In the genomic region with DNA sequence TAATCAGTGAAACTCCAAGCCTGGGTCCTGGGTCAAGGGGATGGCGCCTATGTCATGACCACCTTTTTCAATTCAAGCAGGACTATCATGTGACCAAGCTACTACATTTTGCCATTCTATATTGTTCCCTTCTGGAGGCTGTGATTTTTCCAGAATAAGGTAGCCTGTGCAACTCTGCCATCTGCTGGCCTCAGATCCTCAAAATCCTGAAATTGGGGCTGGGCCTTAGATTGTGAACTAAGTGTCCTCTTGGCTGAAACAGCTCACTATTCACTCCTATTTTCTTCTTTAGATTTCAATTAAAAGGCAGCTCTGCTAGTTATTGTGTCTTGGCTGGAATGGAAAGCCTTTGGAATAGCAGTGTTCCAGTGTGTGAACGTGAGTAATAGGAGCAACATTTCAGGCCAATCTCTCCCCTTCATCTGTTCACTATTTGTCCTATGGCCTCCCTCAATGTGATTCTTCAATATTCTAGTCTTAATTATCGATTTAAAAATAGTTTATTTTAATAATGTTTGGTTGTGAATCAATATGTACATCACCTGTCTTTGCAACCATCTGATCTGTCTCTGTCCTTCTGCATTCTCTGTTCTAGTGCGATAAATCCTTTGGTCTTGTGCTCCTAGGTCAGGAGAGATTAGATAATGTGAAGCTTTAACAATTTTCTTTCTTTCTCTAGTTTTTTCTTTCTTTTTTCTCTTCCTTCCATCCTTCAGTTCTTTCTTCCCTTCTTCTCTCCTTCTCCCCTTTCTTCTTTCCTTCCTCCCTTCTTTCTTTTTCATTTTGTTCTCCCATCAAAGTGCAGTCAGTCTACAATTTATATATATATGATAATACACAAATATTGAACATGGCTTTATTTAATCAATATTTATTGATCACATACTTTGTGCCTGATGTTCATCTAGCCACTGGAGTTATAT, we compare ENCODE assay signal across 8 cellular contexts.
DNase-seq lines count a peak whose midpoint lies in the region; ATAC-seq and TF ChIP-seq lines count a peak whose summit lies in the region.

No MANE protein-coding gene starts in this region.

- TF ChIP-seq CTCF in RWPE1 (conservative IDR thresholded peaks at IDR 0.05; ENCODE audit: low read depth) (peak; percentile 49), glutamatergic neuron (IDR thresholded peaks at IDR 0.05; ENCODE audit: partially characterized antibody, unreplicated experiment) (peak; percentile 16)

- no peak overlapping the region for H3K4me3 Mint-ChIP-seq in stimulated activated naive CD8-positive, alpha-beta T cell treated with anti-CD3 and anti-CD28 coated beads, Interleukin-15, amount 100 ng/mL, for 72 hours
- no peak overlapping the region for H3K4me3 Mint-ChIP-seq in glutamatergic neuron (ENCODE audit: unreplicated experiment)

- no peak overlapping the region for H3K27ac ChIP-seq in RWPE1

- no peaks in the 10 kb centered on the region for H3K27me3 ChIP-seq in H7 (ENCODE audit: control insufficient read depth, insufficient read depth, low read length)

- ATAC-seq in stimulated activated naive CD8-positive, alpha-beta T cell treated with anti-CD3 and anti-CD28 coated beads, Interleukin-15, Interleukin-2, amounts not matched to agents 100 U/mL and 50 U/mL, for 24 hours: no peak
- ATAC-seq in stimulated activated naive CD8-positive, alpha-beta T cell treated with anti-CD3 and anti-CD28 coated beads, Interleukin-15, amount 100 ng/mL, for 72 hours: no peak
- ATAC-seq in GM19455 (IDR thresholded peaks at IDR 0.05; ENCODE audit: unreplicated experiment): no peak

- H3K4me1 Mint-ChIP-seq in stimulated activated naive CD8-positive, alpha-beta T cell treated with anti-CD3 and anti-CD28 coated beads, Interleukin-15, amount 100 ng/mL, for 72 hours: no peaks in the 10 kb centered on the region
- H3K4me1 Mint-ChIP-seq in glutamatergic neuron (ENCODE audit: low read depth, unreplicated experiment): no peaks in the 10 kb centered on the region

- no peak overlapping the region for H3K4me3 ChIP-seq in H7 (ENCODE audit: insufficient read depth, low read depth, low read length)

- H3K36me3 ChIP-seq in H7 (replicated peaks; ENCODE audit: control insufficient read depth, insufficient read depth, low read length): no peaks in the 10 kb centered on the region

- no peak overlapping the region for H3K27ac Mint-ChIP-seq in stimulated activated naive CD8-positive, alpha-beta T cell treated with anti-CD3 and anti-CD28 coated beads, Interleukin-15, amount 100 ng/mL, for 72 hours
- H3K27ac Mint-ChIP-seq in glutamatergic neuron (ENCODE audit: unreplicated experiment): no peak overlapping the region

- CTCF ChIA-PET in RWPE1 (lab: Yijun Ruan, JAX): interaction anchor here (0.6 kb wide), 2 partner anchors 379 to 1174 kb away, joined by 4 to 5 read pairs; no protein-coding TSS in a partner anchor

- no peaks in the 10 kb centered on the region for H3K36me3 Mint-ChIP-seq in glutamatergic neuron (ENCODE audit: unreplicated experiment)

- peaks cover 5% of the 10 kb centered on the region for H3K27me3 Mint-ChIP-seq in stimulated activated naive CD8-positive, alpha-beta T cell treated with anti-CD3 and anti-CD28 coated beads, Interleukin-15, amount 100 ng/mL, for 72 hours
- no peaks in the 10 kb centered on the region for H3K27me3 Mint-ChIP-seq in glutamatergic neuron (ENCODE audit: unreplicated experiment)

- peak; percentile 9 for DNase-seq in stimulated activated naive CD8-positive, alpha-beta T cell treated with anti-CD3 and anti-CD28 coated beads, Interleukin-15, Interleukin-2, amounts not matched to agents 100 U/mL and 50 U/mL, for 24 hours
- DNase-seq in stimulated activated naive CD8-positive, alpha-beta T cell treated with anti-CD3 and anti-CD28 coated beads, Interleukin-15, amount 100 ng/mL, for 72 hours: no peak
- DNase-seq in RWPE1 (ENCODE audit: low spot score) (no peak), glutamatergic neuron (peak; percentile 29), NCI-H2029 (lab: John Stamatoyannopoulos, UW) (no peak), H7 (no peak), MV-4-11 (lab: John Stamatoyannopoulos, UW) (no peak)

- no peaks in the 10 kb centered on the region for H3K9me3 Mint-ChIP-seq in stimulated activated naive CD8-positive, alpha-beta T cell treated with anti-CD3 and anti-CD28 coated beads, Interleukin-15, amount 100 ng/mL, for 72 hours
- no peaks in the 10 kb centered on the region for H3K9me3 Mint-ChIP-seq in glutamatergic neuron (ENCODE audit: unreplicated experiment)

- POLR2A ChIA-PET in RWPE1 (lab: Yijun Ruan, JAX; ENCODE audit: low non-redundant PET): no interaction called here

Comparison
In these comparisons a context has a peak if more than half of its experiments do, and no peak if none do; other contexts are left out.
1. DNase-seq: peak in stimulated activated naive CD8-positive, alpha-beta T cell treated with anti-CD3 and anti-CD28 coated beads, Interleukin-15, Interleukin-2, amounts not matched to agents 100 U/mL and 50 U/mL, for 24 hours (single experiment) and glutamatergic neuron (single experiment); none in stimulated activated naive CD8-positive, alpha-beta T cell treated with anti-CD3 and anti-CD28 coated beads, Interleukin-15, amount 100 ng/mL, for 72 hours (0 of 2), RWPE1 (single experiment), NCI-H2029 (single experiment), H7 (single experiment) and MV-4-11 (single experiment).